Comparison of ENCODE assay signal across 16 cellular contexts in genomic region chr11:72349616-72350218, GRCh38.
DNase-seq lines count a peak whose midpoint lies in the region; ATAC-seq, FAIRE-seq and TF ChIP-seq lines count a peak whose summit lies in the region.
"Had no signal": no experiment of that assay in that cellular context is flagged by ENCODE, and none has a peak within 500 bp of the region (broad histone marks: within the 10 kb centered on the region; RNA-seq: fewer than 3 reads in every experiment).

No MANE protein-coding gene starts in this region.

- no peak overlapping the region for H3K4me3 ChIP-seq in K562
- H3K4me3 ChIP-seq in neural progenitor cell = no peak overlapping the region

- no peaks in the 10 kb centered on the region for H4K20me1 ChIP-seq in K562 (replicated peaks; ENCODE audit: control insufficient read depth, insufficient read depth, low read length)
- H4K20me1 ChIP-seq in neural progenitor cell (ENCODE audit: low read depth) = no peaks in the 10 kb centered on the region

- no TSS peak for BruUV-seq in K562 (replicated peaks; lab: Mats Ljungman, UMichigan)

- H3K9me3 Mint-ChIP-seq in neural progenitor cell = no peaks in the 10 kb centered on the region
- H3K9me3 Mint-ChIP-seq: activated T-cell treated with anti-CD3 and anti-CD28 coated beads, Interleukin-2, amount 50 U/mL, for 24 hours; central memory CD8-positive, alpha-beta T cell; natural killer cell; stimulated activated memory B cell treated with anti-CD40 and anti-IgM and Interleukin-4, amounts not matched to agents 10 μg/mL and 1 μg/mL and 100 μg/mL, for 72 hours had no signal

- 46% methylated on average over 11 of the region's 11 CpGs for WGBS in K562 (ENCODE audit: insufficient coverage, low coverage, missing lambda C conversion rate)

- no peaks in the 10 kb centered on the region for H3K36me3 Mint-ChIP-seq in neural progenitor cell
- H3K36me3 Mint-ChIP-seq: natural killer cell had no signal

- no peak for FAIRE-seq in K562 (lab: Jason Lieb, UNC)
- FAIRE-seq: endothelial cell of umbilical vein had no signal

- H3K4me2 ChIP-seq in K562 (ENCODE audit: insufficient read depth, low read length) (peak overlapping the region; percentile 7; the same call in 1 of the 2 replicates), neural progenitor cell (no peak overlapping the region)

- H3K27me3 ChIP-seq in K562 (ENCODE audit: control insufficient read depth in 2 of 2, insufficient read depth in 2 of 2, low read length in 2 of 2) = no peaks in the 10 kb centered on the region
- H3K27me3 ChIP-seq in neural progenitor cell = no peaks in the 10 kb centered on the region

- no peak for TF ChIP-seq POLR2A in K562 (conservative IDR thresholded peaks at IDR 0.05)

- peaks cover 0 to 10% of the 10 kb centered on the region in 2 experiments; a peak in 3 of 5 replicates for H3K4me1 ChIP-seq in K562 (replicated peaks in 1 of 2; ENCODE audit: control insufficient read depth in 2 of 2, insufficient read depth in 2 of 2, low read length in 2 of 2)
- H3K4me1 ChIP-seq in neural progenitor cell = no peaks in the 10 kb centered on the region

- H3K9ac ChIP-seq in K562 (ENCODE audit: insufficient read depth in 1 of 2, low read depth in 2 of 2, low read length in 2 of 2) = peak overlapping the region; percentile 35 to 49; a peak in 3 of 4 replicates
- no peak overlapping the region for H3K9ac ChIP-seq in neural progenitor cell

- H3K27ac Mint-ChIP-seq in neural progenitor cell = no peak overlapping the region
- H3K27ac Mint-ChIP-seq: activated CD4-positive, alpha-beta T cell treated with anti-CD3 and anti-CD28 coated beads for 36 hours; activated T-cell treated with anti-CD3 and anti-CD28 coated beads, Interleukin-2, amount 50 U/mL, for 24 hours; natural killer cell; stimulated activated memory B cell treated with anti-CD40 and anti-IgM and Interleukin-4, amounts not matched to agents 10 μg/mL and 1 μg/mL and 100 μg/mL, for 72 hours had no signal

- TF ChIP-seq CTCF in K562 (IDR thresholded peaks at IDR 0.05 in 2 of 3, conservative IDR thresholded peaks at IDR 0.05 in 1 of 3; ENCODE audit: insufficient read depth in 2 of 3, low read depth in 1 of 3, low read length in 3 of 3) (no peak), neural progenitor cell (IDR thresholded peaks at IDR 0.05) (no peak)

- in situ Hi-C loops in K562 (cut with MboI) = no loop called here

- no peak for TF ChIP-seq RAD21 in K562 (CRISPR knock-in tag; conservative IDR thresholded peaks at IDR 0.05 in 1 of 2, IDR thresholded peaks at IDR 0.05 in 1 of 2)

- H3K4me1 Mint-ChIP-seq in neural progenitor cell = no peaks in the 10 kb centered on the region
- H3K4me1 Mint-ChIP-seq: activated CD4-positive, alpha-beta T cell treated with anti-CD3 and anti-CD28 coated beads for 36 hours; central memory CD8-positive, alpha-beta T cell; natural killer cell; stimulated activated memory B cell treated with anti-CD40 and anti-IgM and Interleukin-4, amounts not matched to agents 10 μg/mL and 1 μg/mL and 100 μg/mL, for 72 hours had no signal

- DNase-seq in NOMO-1 (lab: John Stamatoyannopoulos, UW; ENCODE audit: unreplicated experiment in 2 of 2) (peak; percentile 18 to 30), NOMO-1 treated with dmso at 0.1 percent for 144 hours (lab: John Stamatoyannopoulos, UW; ENCODE audit: unreplicated experiment) (no peak), K562 (ENCODE audit: extremely low read depth in 1 of 4, low spot score in 3 of 4) (peak in 3 of 4 experiments; percentile 22 to 64 (median 41)), left kidney (ENCODE audit: low read depth, low spot score) (peak; percentile 53), neural progenitor cell (ENCODE audit: low spot score) (no peak)
- DNase-seq: activated CD4-positive, alpha-beta T cell treated with anti-CD3 and anti-CD28 coated beads for 36 hours; activated T-cell treated with anti-CD3 and anti-CD28 coated beads, Interleukin-2, amount 50 U/mL, for 24 hours; natural killer cell; NCI-H1048; NCI-H2171 treated with DMSO at 0.1 percent for 48 hours had no signal

- CTCF ChIA-PET in K562 (lab: Yijun Ruan, JAX; ENCODE audit: low intra/inter-chr PET ratio) = no interaction called here

- H3F3A ChIP-seq in neural progenitor cell (ENCODE audit: low read depth) = no peaks in the 10 kb centered on the region

- no peak overlapping the region for H3K4me3 Mint-ChIP-seq in neural progenitor cell
- H3K4me3 Mint-ChIP-seq: activated CD4-positive, alpha-beta T cell treated with anti-CD3 and anti-CD28 coated beads for 36 hours; activated T-cell treated with anti-CD3 and anti-CD28 coated beads, Interleukin-2, amount 50 U/mL, for 24 hours; central memory CD8-positive, alpha-beta T cell; natural killer cell; stimulated activated memory B cell treated with anti-CD40 and anti-IgM and Interleukin-4, amounts not matched to agents 10 μg/mL and 1 μg/mL and 100 μg/mL, for 72 hours had no signal

- H3K36me3 ChIP-seq in K562 (ENCODE audit: control insufficient read depth, insufficient read depth, low read length) (peaks cover 9% of the 10 kb centered on the region; the same call in 2 of the 3 replicates), neural progenitor cell (no peaks in the 10 kb centered on the region)

- peak; percentile 92 for ATAC-seq in K562
- no peak for ATAC-seq in HG03045 (IDR thresholded peaks at IDR 0.05; ENCODE audit: unreplicated experiment)
- no peak for ATAC-seq in GM21619 (IDR thresholded peaks at IDR 0.05; ENCODE audit: unreplicated experiment)
- no peak for ATAC-seq in HG02885 (IDR thresholded peaks at IDR 0.05; ENCODE audit: poor library complexity, unreplicated experiment)
- ATAC-seq: activated CD4-positive, alpha-beta T cell treated with anti-CD3 and anti-CD28 coated beads for 36 hours; natural killer cell; stimulated activated memory B cell treated with anti-CD40 and anti-IgM and Interleukin-4, amounts not matched to agents 10 μg/mL and 1 μg/mL and 100 μg/mL, for 72 hours had no signal

- intact Hi-C loops in K562 (cut with micrococcal nuclease) = loop anchor here (5.0 kb wide), 1 partner anchor 83 kb away; the partner anchor contains the start of gene CLPB

- H3K9me1 ChIP-seq in K562 (ENCODE audit: control insufficient read depth, insufficient read depth, low read length) = no peaks in the 10 kb centered on the region

- POLR2A ChIA-PET in K562 (lab: Yijun Ruan, JAX) = interaction anchor here (0.5 to 1.5 kb wide), 4 partner anchors 9 to 73 kb away, joined by 3 to 6 read pairs (median 5); no protein-coding TSS in a partner anchor

- H3K9me3 ChIP-seq in K562 (replicated peaks; ENCODE audit: control insufficient read depth, insufficient read depth, low read depth, low read length) (no peaks in the 10 kb centered on the region), neural progenitor cell (ENCODE audit: low read depth) (no peaks in the 10 kb centered on the region)

- H3K79me2 ChIP-seq in K562 (ENCODE audit: control insufficient read depth, insufficient read depth, low read length) (no peaks in the 10 kb centered on the region), neural progenitor cell (ENCODE audit: low read depth) (no peaks in the 10 kb centered on the region)

- H2AFZ ChIP-seq in K562 (ENCODE audit: low read depth, low read length) (0 out of 2 replicates have a peak overlapping the region, but pooled peaks have one; percentile 7), neural progenitor cell (replicated peaks) (no peak overlapping the region)

- no peaks in the 10 kb centered on the region for H3K27me3 Mint-ChIP-seq in neural progenitor cell (ENCODE audit: insufficient read depth, low read depth)
- H3K27me3 Mint-ChIP-seq: activated CD4-positive, alpha-beta T cell treated with anti-CD3 and anti-CD28 coated beads for 36 hours; activated T-cell treated with anti-CD3 and anti-CD28 coated beads, Interleukin-2, amount 50 U/mL, for 24 hours; central memory CD8-positive, alpha-beta T cell; stimulated activated memory B cell treated with anti-CD40 and anti-IgM and Interleukin-4, amounts not matched to agents 10 μg/mL and 1 μg/mL and 100 μg/mL, for 72 hours had no signal

- TF ChIP-seq EP300 in K562 (IDR thresholded peaks at IDR 0.05; ENCODE audit: low read length) = peak; percentile 59; the same call in 1 of the 2 replicates

- H3K27ac ChIP-seq in K562 (ENCODE audit: extremely low read depth, low read depth, low read length) (peak overlapping the region; percentile 50; the same call in 2 of the 3 replicates), neural progenitor cell (no peak overlapping the region)

TF ChIP-seq in K562, 482 proteins besides CTCF, POLR2A, EP300 and RAD21 (continues in another document):
- TF ChIP-seq DDX20 (tag; IDR thresholded peaks at IDR 0.05; ENCODE audit: low read depth) (no peak), ELF2 (CRISPR knock-in tag; IDR thresholded peaks at IDR 0.05) (no peak), SPI1 (IDR thresholded peaks at IDR 0.05; ENCODE audit: borderline replicate concordance, low read depth, low read length) (peak; percentile 69), DEAF1 (CRISPR knock-in tag; IDR thresholded peaks at IDR 0.05) (no peak), TFAP4 (CRISPR knock-in tag; IDR thresholded peaks at IDR 0.05; ENCODE audit: borderline replicate concordance) (peak; percentile 64; the same call in 1 of the 2 replicates), CTBP1 (IDR thresholded peaks at IDR 0.05; ENCODE audit: borderline replicate concordance) (0 out of 2 replicates have a peak, but pooled peaks have one; percentile 17), ZBTB17 (CRISPR knock-in tag; IDR thresholded peaks at IDR 0.05) (no peak), ARID1B (IDR thresholded peaks at IDR 0.05) (peak; percentile 69), ATF7 (IDR thresholded peaks at IDR 0.05) (peak; percentile 67; the same call in 1 of the 2 replicates), SMAD4 (CRISPR knock-in tag; conservative IDR thresholded peaks at IDR 0.05) (peak; percentile 56; the same call in 1 of the 2 replicates)

Comparison
In these comparisons a context has a peak if more than half of its experiments do, and no peak if none do; other contexts are left out.
1. DNase-seq: peak in NOMO-1 (2 of 2), K562 (3 of 4) and left kidney (single experiment); none in NOMO-1 treated with dmso at 0.1 percent for 144 hours (single experiment) and neural progenitor cell (single experiment).